In the genomic region with DNA sequence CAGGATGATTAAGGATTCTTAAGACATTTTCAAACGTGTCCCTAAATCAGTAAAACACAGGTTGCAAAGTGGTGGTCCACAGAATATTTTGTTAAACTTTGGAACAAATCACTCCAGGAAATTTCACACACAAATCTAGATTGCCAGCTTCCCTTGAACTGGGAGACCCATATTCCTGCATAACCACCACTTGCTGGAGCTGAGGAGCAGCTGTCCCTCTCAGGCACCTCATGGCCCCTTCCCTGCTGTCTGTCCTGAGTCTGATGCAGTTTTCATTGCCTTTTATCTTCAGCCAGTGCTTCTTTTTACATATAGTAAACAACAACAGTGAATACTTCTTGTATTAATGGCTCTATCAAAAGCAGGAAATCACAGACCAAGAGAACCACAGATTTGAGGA, we compare ENCODE assay signal across 32 cellular contexts.
DNase-seq lines count a peak whose midpoint lies in the region; ATAC-seq and TF ChIP-seq lines count a peak whose summit lies in the region.
"Had no signal": no experiment of that assay in that cellular context is flagged by ENCODE, and none has a peak within 500 bp of the region (broad histone marks: within the 10 kb centered on the region; RNA-seq: fewer than 3 reads in every experiment).

No MANE protein-coding gene starts in this region.

- H3K9me3 Mint-ChIP-seq in activated CD8-positive, alpha-beta memory T cell treated with anti-CD3 and anti-CD28 coated beads, Interleukin-2, amount 10 ng/mL, durations not matched to agents 7 days and 5 days (ENCODE audit: low read depth) = no peaks in the 10 kb centered on the region
- H3K9me3 Mint-ChIP-seq in stimulated activated effector memory CD8-positive, alpha-beta T cell treated with anti-CD3 and anti-CD28 coated beads, Interleukin-12 subunit alpha, Interleukin-12 subunit beta, amount 100 ng/mL, for 72 hours = no peaks in the 10 kb centered on the region
- H3K9me3 Mint-ChIP-seq: activated CD4-positive, alpha-beta memory T cell treated with anti-CD3 and anti-CD28 coated beads for 36 hours; activated T-helper 2 cell treated with anti-CD3 and anti-CD28 coated beads, Interferon-gamma antibody, Interleukin-2, Interleukin-4, amounts not matched to agents 10 μg/mL and 5 μg/mL and 100 μg/mL, durations not matched to agents 14 hours and 24 hours and 36 hours; dendritic cell treated with granulocyte-macrophage colony-stimulating factor and Interleukin-4, amounts not matched to agents 40 ng/mL and 50 ng/mL, for 4 days; mesothelial cell of epicardium; nephron had no signal

- TF ChIP-seq CTCF in ovary (IDR thresholded peaks at IDR 0.05) = no peak

- no peaks in the 10 kb centered on the region for H3K9me3 ChIP-seq in ovary
- H3K9me3 ChIP-seq: BE2C, Caco-2, gastrocnemius medialis, right atrium auricular region, SJSA1, spleen, upper lobe of left lung had no signal

- H3K4me1 ChIP-seq in ovary (ENCODE audit: insufficient read depth) = peaks cover 2% of the 10 kb centered on the region
- H3K4me1 ChIP-seq: Caco-2, SJSA1 had no signal

- H3K36me3 ChIP-seq in ovary = no peaks in the 10 kb centered on the region

- peaks cover 31% of the 10 kb centered on the region for H3K4me1 Mint-ChIP-seq in activated CD8-positive, alpha-beta memory T cell treated with anti-CD3 and anti-CD28 coated beads, Interleukin-2, amount 10 ng/mL, durations not matched to agents 7 days and 5 days
- H3K4me1 Mint-ChIP-seq in stimulated activated effector memory CD8-positive, alpha-beta T cell treated with anti-CD3 and anti-CD28 coated beads, Interleukin-12 subunit alpha, Interleukin-12 subunit beta, amount 100 ng/mL, for 72 hours = peaks cover 21% of the 10 kb centered on the region

- no peak for TF ChIP-seq POLR2A in ovary (IDR thresholded peaks at IDR 0.05)

- intact Hi-C loops in ovary (cut with DNase I) = no loop called here

- CTCF ChIA-PET in activated CD8-positive, alpha-beta memory T cell treated with anti-CD3 and anti-CD28 coated beads, Interleukin-2, amount 10 ng/mL, durations not matched to agents 7 days and 5 days (lab: Charles Lee) = interaction anchor here (0.8 to 3.1 kb wide), 5 partner anchors 9 to 251 kb away, joined by 3 to 13 read pairs (median 3); no protein-coding TSS in a partner anchor

- no peak overlapping the region for H3K4me3 Mint-ChIP-seq in activated CD8-positive, alpha-beta memory T cell treated with anti-CD3 and anti-CD28 coated beads, Interleukin-2, amount 10 ng/mL, durations not matched to agents 7 days and 5 days
- H3K4me3 Mint-ChIP-seq in stimulated activated effector memory CD8-positive, alpha-beta T cell treated with anti-CD3 and anti-CD28 coated beads, Interleukin-12 subunit alpha, Interleukin-12 subunit beta, amount 100 ng/mL, for 72 hours = no peak overlapping the region
- H3K4me3 Mint-ChIP-seq: activated CD4-positive, alpha-beta memory T cell treated with anti-CD3 and anti-CD28 coated beads for 36 hours; activated naive CD8-positive, alpha-beta T cell; dendritic cell treated with granulocyte-macrophage colony-stimulating factor and Interleukin-4, amounts not matched to agents 40 ng/mL and 50 ng/mL, for 4 days; mesothelial cell of epicardium; nephron had no signal

- DNase-seq in activated CD8-positive, alpha-beta memory T cell treated with anti-CD3 and anti-CD28 coated beads, Interleukin-2, amount 10 ng/mL, durations not matched to agents 7 days and 5 days = no peak
- DNase-seq in activated CD8-positive, alpha-beta memory T cell treated with anti-CD3 and anti-CD28 coated beads for 24 hours = no peak
- DNase-seq in NCI-H69 (lab: John Stamatoyannopoulos, UW) (peak; percentile 16), iPS-NIHi7 (ENCODE audit: extremely low spot score) (peak; percentile 17), NCI-H2196 treated with DMSO at 0.1 percent for 48 hours (lab: John Stamatoyannopoulos, UW; ENCODE audit: unreplicated experiment) (no peak), EL (no peak), ovary (no peak)
- no peak for DNase-seq in stimulated activated effector memory CD8-positive, alpha-beta T cell treated with anti-CD3 and anti-CD28 coated beads, Interleukin-12 subunit alpha, Interleukin-12 subunit beta, amount 100 ng/mL, for 72 hours (ENCODE audit: low spot score in 2 of 2)
- DNase-seq: activated CD4-positive, alpha-beta memory T cell treated with anti-CD3 and anti-CD28 coated beads for 36 hours; BE2C; Caco-2; central memory CD4-positive, alpha-beta T cell; DMS79 treated with DMSO at 0.1 percent for 48 hours; gastrocnemius medialis; hypothalamus; NCI-H1092 treated with DMSO at 0.1 percent for 48 hours; NCI-H1930; NCI-H226; RPMI8226; spleen; stimulated activated CD4-positive, alpha-beta T cell treated with anti-CD3 and anti-CD28 coated beads, Interleukin-2, amount 100 ng/mL, for 48 hours; T-helper 1 cell; upper lobe of left lung had no signal

- peak overlapping the region; percentile 54 for H3K27ac Mint-ChIP-seq in activated CD8-positive, alpha-beta memory T cell treated with anti-CD3 and anti-CD28 coated beads, Interleukin-2, amount 10 ng/mL, durations not matched to agents 7 days and 5 days
- peak overlapping the region; percentile 7 for H3K27ac Mint-ChIP-seq in stimulated activated effector memory CD8-positive, alpha-beta T cell treated with anti-CD3 and anti-CD28 coated beads, Interleukin-12 subunit alpha, Interleukin-12 subunit beta, amount 100 ng/mL, for 72 hours
- H3K27ac Mint-ChIP-seq: activated CD4-positive, alpha-beta memory T cell treated with anti-CD3 and anti-CD28 coated beads for 36 hours; activated T-helper 2 cell treated with anti-CD3 and anti-CD28 coated beads, Interferon-gamma antibody, Interleukin-2, Interleukin-4, amounts not matched to agents 10 μg/mL and 5 μg/mL and 100 μg/mL, durations not matched to agents 14 hours and 24 hours and 36 hours; mesothelial cell of epicardium had no signal

- H3K27me3 ChIP-seq in ovary = no peaks in the 10 kb centered on the region
- H3K27me3 ChIP-seq: BE2C, gastrocnemius medialis, right atrium auricular region, SJSA1, spleen, upper lobe of left lung had no signal

- 33 to 45% (median 42%) methylated on average over 1 of the region's 1 CpG for WGBS in ovary, 3 donors

- peaks cover 37% of the 10 kb centered on the region for H3K36me3 Mint-ChIP-seq in activated CD8-positive, alpha-beta memory T cell treated with anti-CD3 and anti-CD28 coated beads, Interleukin-2, amount 10 ng/mL, durations not matched to agents 7 days and 5 days
- peaks cover 55% of the 10 kb centered on the region for H3K36me3 Mint-ChIP-seq in stimulated activated effector memory CD8-positive, alpha-beta T cell treated with anti-CD3 and anti-CD28 coated beads, Interleukin-12 subunit alpha, Interleukin-12 subunit beta, amount 100 ng/mL, for 72 hours

- H3K27ac ChIP-seq in ovary = no peak overlapping the region
- H3K27ac ChIP-seq: gastrocnemius medialis, HL-60, parathyroid adenoma, right atrium auricular region, SJSA1, upper lobe of left lung had no signal

- ATAC-seq in activated CD8-positive, alpha-beta memory T cell treated with anti-CD3 and anti-CD28 coated beads, Interleukin-2, amount 10 ng/mL, durations not matched to agents 7 days and 5 days = peak; percentile 20
- no peak for ATAC-seq in stimulated activated effector memory CD8-positive, alpha-beta T cell treated with anti-CD3 and anti-CD28 coated beads, Interleukin-12 subunit alpha, Interleukin-12 subunit beta, amount 100 ng/mL, for 72 hours
- ATAC-seq: gastrocnemius medialis had no signal

- TF ChIP-seq EP300 in ovary (IDR thresholded peaks at IDR 0.05) = no peak

- H3K27me3 Mint-ChIP-seq in activated CD8-positive, alpha-beta memory T cell treated with anti-CD3 and anti-CD28 coated beads, Interleukin-2, amount 10 ng/mL, durations not matched to agents 7 days and 5 days = no peaks in the 10 kb centered on the region
- H3K27me3 Mint-ChIP-seq: activated CD4-positive, alpha-beta memory T cell treated with anti-CD3 and anti-CD28 coated beads for 36 hours; activated naive CD8-positive, alpha-beta T cell; dendritic cell treated with granulocyte-macrophage colony-stimulating factor and Interleukin-4, amounts not matched to agents 40 ng/mL and 50 ng/mL, for 4 days had no signal

- H3K4me3 ChIP-seq in ovary = no peak overlapping the region
- H3K4me3 ChIP-seq: gastrocnemius medialis, right atrium auricular region, SJSA1, spleen, upper lobe of left lung had no signal

Comparison
In these comparisons a context has a peak if more than half of its experiments do, and no peak if none do; other contexts are left out.
1. DNase-seq: peak in NCI-H69 (single experiment) and iPS-NIHi7 (single experiment); none in activated CD8-positive, alpha-beta memory T cell treated with anti-CD3 and anti-CD28 coated beads, Interleukin-2, amount 10 ng/mL, durations not matched to agents 7 days and 5 days (single experiment), activated CD8-positive, alpha-beta memory T cell treated with anti-CD3 and anti-CD28 coated beads for 24 hours (single experiment), stimulated activated effector memory CD8-positive, alpha-beta T cell treated with anti-CD3 and anti-CD28 coated beads, Interleukin-12 subunit alpha, Interleukin-12 subunit beta, amount 100 ng/mL, for 72 hours (0 of 2), NCI-H2196 treated with DMSO at 0.1 percent for 48 hours (single experiment), EL (single experiment) and ovary (0 of 5).